ENCODE assay signal across 32 cellular contexts in genomic region chr22:23038334-23038642, GRCh38.
"Had no signal": no experiment of that assay in that cellular context is flagged by ENCODE, and none has a peak within 500 bp of the region (broad histone marks: within the 10 kb centered on the region; RNA-seq: fewer than 3 reads in every experiment).

No MANE protein-coding gene starts in this region.

- H3K27ac Mint-ChIP-seq: activated naive CD4-positive, alpha-beta T cell treated with anti-CD3 and anti-CD28 coated beads, Interleukin-2, amount 10 ng/mL, durations not matched to agents 7 days and 5 days; activated naive CD8-positive, alpha-beta T cell treated with anti-CD3 and anti-CD28 coated beads, Interleukin-2, amount 10 ng/mL, durations not matched to agents 7 days and 5 days; activated T-helper 1 cell treated with anti-CD3 and anti-CD28 coated beads, Interleukin-12 subunit alpha, Interleukin-12 subunit beta, Interleukin-2, Interleukin-4 antibody, amounts not matched to agents 30 ng/mL and 10 ng/mL and 1 ng/mL, durations not matched to agents 14 hours and 24 hours and 36 hours; effector memory CD8-positive, alpha-beta T cell; nephron; T-helper 2 cell treated with Interferon-gamma antibody and Interleukin-4, amounts not matched to agents 5 μg/mL and 100 μg/mL, for 36 hours had no signal

- H3K9me3 Mint-ChIP-seq: activated naive CD4-positive, alpha-beta T cell treated with anti-CD3 and anti-CD28 coated beads, Interleukin-2, amount 10 ng/mL, durations not matched to agents 7 days and 5 days; activated naive CD8-positive, alpha-beta T cell treated with anti-CD3 and anti-CD28 coated beads, Interleukin-2, amount 10 ng/mL, durations not matched to agents 7 days and 5 days; activated T-helper 1 cell treated with anti-CD3 and anti-CD28 coated beads, Interleukin-12 subunit alpha, Interleukin-12 subunit beta, Interleukin-2, Interleukin-4 antibody, amounts not matched to agents 30 ng/mL and 10 ng/mL and 1 ng/mL, durations not matched to agents 14 hours and 24 hours and 36 hours; effector memory CD8-positive, alpha-beta T cell; nephron; T-helper 2 cell treated with Interferon-gamma antibody and Interleukin-4, amounts not matched to agents 5 μg/mL and 100 μg/mL, for 36 hours had no signal

- H3K9me3 ChIP-seq: ascending aorta, colonic mucosa, gastroesophageal sphincter, mucosa of descending colon, neutrophil, prostate gland, sigmoid colon, tibial nerve had no signal

- H3K27ac ChIP-seq: ascending aorta, cardiac muscle cell, colonic mucosa, dorsolateral prefrontal cortex, gastroesophageal sphincter, neutrophil, prostate gland, sigmoid colon, tibial nerve had no signal

- ATAC-seq: effector memory CD8-positive, alpha-beta T cell; gastroesophageal sphincter; left cardiac atrium; left ventricle myocardium superior; mucosa of descending colon had no signal

- H3K36me3 ChIP-seq: ascending aorta, cardiac muscle cell, colonic mucosa, gastroesophageal sphincter, neutrophil, prostate gland, sigmoid colon, tibial nerve had no signal

- H3K36me3 Mint-ChIP-seq: activated naive CD4-positive, alpha-beta T cell treated with anti-CD3 and anti-CD28 coated beads, Interleukin-2, amount 10 ng/mL, durations not matched to agents 7 days and 5 days; activated naive CD8-positive, alpha-beta T cell treated with anti-CD3 and anti-CD28 coated beads, Interleukin-2, amount 10 ng/mL, durations not matched to agents 7 days and 5 days; brain had no signal

- H3K4me1 ChIP-seq: ascending aorta, colonic mucosa, gastroesophageal sphincter, prostate gland, sigmoid colon, tibial nerve had no signal

- H3K4me3 Mint-ChIP-seq: activated naive CD4-positive, alpha-beta T cell treated with anti-CD3 and anti-CD28 coated beads, Interleukin-2, amount 10 ng/mL, durations not matched to agents 7 days and 5 days; activated naive CD8-positive, alpha-beta T cell treated with anti-CD3 and anti-CD28 coated beads, Interleukin-2, amount 10 ng/mL, durations not matched to agents 7 days and 5 days; activated T-helper 1 cell treated with anti-CD3 and anti-CD28 coated beads, Interleukin-12 subunit alpha, Interleukin-12 subunit beta, Interleukin-2, Interleukin-4 antibody, amounts not matched to agents 30 ng/mL and 10 ng/mL and 1 ng/mL, durations not matched to agents 14 hours and 24 hours and 36 hours; brain; effector memory CD8-positive, alpha-beta T cell; nephron; T-helper 2 cell treated with Interferon-gamma antibody and Interleukin-4, amounts not matched to agents 5 μg/mL and 100 μg/mL, for 36 hours had no signal

- DNase-seq: activated CD4-positive, alpha-beta T cell treated with anti-CD3 and anti-CD28 coated beads for 4 hours; activated CD4-positive, alpha-beta T cell treated with anti-CD3 and anti-CD28 coated beads, Interleukin-2, amount 50 U/mL, for 4 hours; activated CD8-positive, alpha-beta memory T cell treated with anti-CD3 and anti-CD28 coated beads, Interleukin-2, amount 50 U/mL, for 4 hours; activated effector memory CD4-positive, alpha-beta T cell treated with anti-CD3 and anti-CD28 coated beads, Interleukin-2, amount 50 U/mL, for 16 hours; activated naive CD4-positive, alpha-beta T cell treated with anti-CD3 and anti-CD28 coated beads, Interleukin-2, amount 10 ng/mL, durations not matched to agents 7 days and 5 days; activated naive CD8-positive, alpha-beta T cell treated with anti-CD3 and anti-CD28 coated beads, Interleukin-2, amount 10 ng/mL, durations not matched to agents 7 days and 5 days; activated T-cell treated with anti-CD3 and anti-CD28 coated beads, Interleukin-2, amount 50 U/mL, for 1 hour; cerebellar nuclear complex; colonic mucosa; dorsolateral prefrontal cortex; effector memory CD8-positive, alpha-beta T cell; erythroblast; hippocampal formation; left cardiac atrium; left ventricle myocardium superior; mucosa of descending colon; retina; sigmoid colon; small intestine; stimulated activated CD4-positive, alpha-beta T cell treated with anti-CD3 and anti-CD28 coated beads, Interleukin-4, amount 100 ng/mL, for 24 hours; stimulated activated naive CD4-positive, alpha-beta T cell treated with Interleukin-2 at 50 U/mL for 16 hours; T-helper 1 cell had no signal

- H3K4me3 ChIP-seq: ascending aorta, cardiac muscle cell, colonic mucosa, dorsolateral prefrontal cortex, gastroesophageal sphincter, mucosa of descending colon, prostate gland, sigmoid colon, tibial nerve had no signal

- H3K4me1 Mint-ChIP-seq: nephron had no signal

- H3K27me3 ChIP-seq: ascending aorta, cardiac muscle cell, colonic mucosa, tibial nerve had no signal
